Comparison of ENCODE assay signal across 8 cellular contexts in genomic region chr2:181077128-181077709, GRCh38.
DNase-seq lines count a peak whose midpoint lies in the region; ATAC-seq, FAIRE-seq and TF ChIP-seq lines count a peak whose summit lies in the region.

No MANE protein-coding gene starts in this region.

- H3K4me1 ChIP-seq in body of pancreas (no peaks in the 10 kb centered on the region), tibial nerve (peaks cover 0 to 5% (median 0%) of the 10 kb centered on the region in 4 donors)

- peaks cover 0 to 2% of the 10 kb centered on the region in 2 donors for H3K36me3 ChIP-seq in body of pancreas (replicated peaks in 1 of 2; ENCODE audit: insufficient read depth in 1 of 2, low read depth in 2 of 2)
- H3K36me3 ChIP-seq in kidney epithelial cell (ENCODE audit: control insufficient read depth, insufficient read depth, low read length), result no peaks in the 10 kb centered on the region
- no peaks in the 10 kb centered on the region for H3K36me3 ChIP-seq in tibial nerve

- no peak for TF ChIP-seq EP300 in tibial nerve (IDR thresholded peaks at IDR 0.05)

- no peak for TF ChIP-seq POLR2A in body of pancreas (IDR thresholded peaks at IDR 0.05)
- no peak for TF ChIP-seq POLR2A in tibial nerve (IDR thresholded peaks at IDR 0.05)

- H3K9me3 ChIP-seq in body of pancreas, result no peaks in the 10 kb centered on the region
- no peaks in the 10 kb centered on the region for H3K9me3 ChIP-seq in tibial nerve

- H3K27me3 ChIP-seq in body of pancreas, result no peaks in the 10 kb centered on the region
- H3K27me3 ChIP-seq in kidney epithelial cell (ENCODE audit: control insufficient read depth, insufficient read depth, low read length), result no peaks in the 10 kb centered on the region
- H3K27me3 ChIP-seq in tibial nerve, result no peaks in the 10 kb centered on the region

- H3K27ac ChIP-seq in body of pancreas (no peak overlapping the region), tibial nerve (no peak overlapping the region)

- WGBS in body of pancreas, 2 donors, result 50 to 53% methylated on average over 4 of the region's 4 CpGs
- 61 to 64% methylated on average over 4 of the region's 4 CpGs for WGBS in tibial nerve, 2 donors

- FAIRE-seq in GM19239 (lab: Jason Lieb, UNC), result peak; percentile 92

- DNase-seq in NCI-H187 treated with DMSO at 0.1 percent for 48 hours (lab: John Stamatoyannopoulos, UW) (peak; percentile 5), NCI-H187 (lab: John Stamatoyannopoulos, UW) (no peak), GM19239 (ENCODE audit: insufficient read length, low spot score) (peak; percentile 20), NCI-H446 (lab: John Stamatoyannopoulos, UW) (peak; percentile 27 to 79), body of pancreas (no peak), kidney epithelial cell (ENCODE audit: low read depth) (no peak), tibial nerve (ENCODE audit: low spot score in 2 of 2) (no peak)

- no peak overlapping the region for H3K4me3 ChIP-seq in body of pancreas
- H3K4me3 ChIP-seq in kidney epithelial cell (ENCODE audit: low read depth, low read length), result no peak overlapping the region
- no peak overlapping the region for H3K4me3 ChIP-seq in tibial nerve

- TF ChIP-seq CTCF in body of pancreas (IDR thresholded peaks at IDR 0.05) (peak; percentile 7 to 76 (median 52)), kidney epithelial cell (IDR thresholded peaks at IDR 0.05; ENCODE audit: insufficient read depth, low read length, poor library complexity, severe bottlenecking) (peak; percentile 55), tibial nerve (IDR thresholded peaks at IDR 0.05) (peak; percentile 34 to 58 (median 52))

- intact Hi-C loops in body of pancreas (cut with DNase I), result no loop called here

- ATAC-seq in HG03139 (IDR thresholded peaks at IDR 0.05; ENCODE audit: unreplicated experiment) (peak; percentile 86), body of pancreas (peak; percentile 60)

Comparison
In these comparisons a context has a peak if more than half of its experiments do, and no peak if none do; other contexts are left out.
1. DNase-seq: peak in NCI-H187 treated with DMSO at 0.1 percent for 48 hours (single experiment), GM19239 (single experiment) and NCI-H446 (2 of 2); none in NCI-H187 (0 of 2), body of pancreas (0 of 4), kidney epithelial cell (single experiment) and tibial nerve (0 of 2).
2. Peak in every context shown above with its lines, with median percentiles within 50 percentile points of each other: CTCF ChIP-seq.